8 cellular contexts compared by ENCODE assay signal in the genomic region with DNA sequence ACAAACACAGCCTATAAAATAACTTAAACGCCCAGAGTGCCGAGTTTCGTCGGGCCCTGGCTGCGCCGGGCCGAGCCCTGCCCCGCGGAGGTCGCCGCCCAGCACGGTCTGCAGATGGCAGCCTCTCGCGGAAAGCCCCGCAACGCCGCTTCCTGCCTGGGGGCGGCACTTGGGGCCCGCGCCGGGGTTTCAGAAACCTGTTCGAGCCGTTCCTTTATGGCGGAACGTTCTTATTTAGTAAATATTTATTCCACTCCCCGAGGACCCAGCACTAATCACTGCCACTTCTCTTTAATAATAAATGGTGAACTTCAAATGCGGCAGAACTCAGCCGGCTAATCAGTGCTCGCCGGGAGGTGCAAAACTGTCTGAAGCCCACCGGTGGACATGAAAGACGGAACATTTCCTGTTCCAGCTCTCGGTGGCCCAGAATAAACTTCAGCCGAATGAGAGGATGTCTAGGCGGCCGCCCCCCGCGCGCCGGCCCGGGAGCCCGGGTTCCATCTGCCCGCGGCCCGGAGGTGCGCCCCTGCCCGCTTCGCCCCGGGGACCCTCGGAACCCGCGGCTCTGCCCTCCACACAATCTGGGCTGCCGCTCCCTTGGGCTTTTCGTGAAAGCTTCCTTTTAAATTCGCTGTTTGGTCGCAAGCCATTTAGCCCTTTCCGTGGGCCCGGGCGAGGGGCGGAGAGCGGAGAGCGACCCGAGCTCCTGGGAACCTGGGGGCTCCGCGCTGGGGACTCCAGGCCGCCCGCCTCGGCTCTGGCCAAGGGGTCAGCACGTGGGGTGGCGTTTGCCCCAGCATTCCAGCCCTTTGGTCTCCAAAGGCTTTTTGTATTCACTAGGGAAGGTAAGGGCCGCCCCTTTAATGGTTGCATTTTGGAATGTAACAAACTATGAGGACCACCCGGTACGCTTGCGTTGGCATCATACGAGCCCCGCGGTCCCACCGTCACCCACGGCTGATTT.
DNase-seq lines count a peak whose midpoint lies in the region; ATAC-seq and TF ChIP-seq lines count a peak whose summit lies in the region.

No MANE protein-coding gene starts in this region.

- H3K27ac ChIP-seq in dorsolateral prefrontal cortex (peak overlapping the region; percentile 12 to 86 (median 75)), lung (ENCODE audit: low read depth in 1 of 2, low read length in 1 of 2) (no peak overlapping the region)

- H3K4me3 Mint-ChIP-seq in activated CD4-positive, alpha-beta T cell treated with anti-CD3 and anti-CD28 coated beads, Interleukin-2, amount 10 ng/mL, durations not matched to agents 24 days and 14 days: peak overlapping the region; percentile 58

- DNase-seq in NCI-H1694 (lab: John Stamatoyannopoulos, UW) (peak; percentile 7), NCI-H1694 treated with DMSO at 0.1 percent for 48 hours (lab: John Stamatoyannopoulos, UW) (no peak), NCI-H1930 (lab: John Stamatoyannopoulos, UW) (peak; percentile 28 to 38), dorsolateral prefrontal cortex (peak in 9 of 10 donors; percentile 15 to 75 (median 45)), lung (ENCODE audit: low spot score) (no peak)
- peak; percentile 89 for DNase-seq in activated CD4-positive, alpha-beta T cell treated with anti-CD3 and anti-CD28 coated beads, Interleukin-2, amount 10 ng/mL, durations not matched to agents 24 days and 14 days
- peak; percentile 28 to 60 for DNase-seq in stimulated activated CD8-positive, alpha-beta memory T cell treated with anti-CD3 and anti-CD28 coated beads, Interleukin-15, amount 100 ng/mL, for 48 hours (ENCODE audit: low read depth in 2 of 2)

- peaks cover 47% of the 10 kb centered on the region for H3K27me3 Mint-ChIP-seq in activated CD4-positive, alpha-beta T cell treated with anti-CD3 and anti-CD28 coated beads, Interleukin-2, amount 10 ng/mL, durations not matched to agents 24 days and 14 days

- peaks cover 0 to 2% of the 10 kb centered on the region in 2 donors for H3K9me3 ChIP-seq in lung (ENCODE audit: control insufficient read depth in 2 of 2, insufficient read depth in 1 of 2, low read length in 1 of 2)

- peaks cover 0 to 27% (median 2%) of the 10 kb centered on the region in 45 donors for H3K27me3 ChIP-seq in dorsolateral prefrontal cortex
- H3K27me3 ChIP-seq in lung (ENCODE audit: control insufficient read depth, insufficient read depth): no peaks in the 10 kb centered on the region

- intact Hi-C loops in activated CD4-positive, alpha-beta T cell treated with anti-CD3 and anti-CD28 coated beads, Interleukin-2, amount 10 ng/mL, durations not matched to agents 24 days and 14 days (cut with micrococcal nuclease): loop anchor here (1.0 to 10.0 kb wide), 4 partner anchors 438 to 1356 kb away; no protein-coding TSS in a partner anchor
- intact Hi-C loops in dorsolateral prefrontal cortex (cut with DNase I): loop anchor here (2.0 to 10.0 kb wide), 8 partner anchors 64 to 1878 kb away; a partner anchor contains a TSS

- WGBS in lung, 2 donors: 1% methylated on average over 79 of the region's 79 CpGs

- no peaks in the 10 kb centered on the region for H3K9me3 Mint-ChIP-seq in activated CD4-positive, alpha-beta T cell treated with anti-CD3 and anti-CD28 coated beads, Interleukin-2, amount 10 ng/mL, durations not matched to agents 24 days and 14 days

- peak; percentile 93 for ATAC-seq in HG02642 (IDR thresholded peaks at IDR 0.05; ENCODE audit: poor library complexity, unreplicated experiment)
- peak; percentile 62 for ATAC-seq in lung (ENCODE audit: insufficient read depth, low FRiP score)

- H3K4me1 Mint-ChIP-seq in activated CD4-positive, alpha-beta T cell treated with anti-CD3 and anti-CD28 coated beads, Interleukin-2, amount 10 ng/mL, durations not matched to agents 24 days and 14 days: peaks cover 9% of the 10 kb centered on the region

- H3K36me3 ChIP-seq in lung (ENCODE audit: control insufficient read depth in 2 of 2, insufficient read depth in 2 of 2, low read length in 2 of 2): no peaks in the 10 kb centered on the region

- no peak overlapping the region for H3K27ac Mint-ChIP-seq in activated CD4-positive, alpha-beta T cell treated with anti-CD3 and anti-CD28 coated beads, Interleukin-2, amount 10 ng/mL, durations not matched to agents 24 days and 14 days

- H3K4me3 ChIP-seq in dorsolateral prefrontal cortex (peak overlapping the region; percentile 37 to 84 (median 72)), lung (peak overlapping the region; percentile 47)

- H3K36me3 Mint-ChIP-seq in activated CD4-positive, alpha-beta T cell treated with anti-CD3 and anti-CD28 coated beads, Interleukin-2, amount 10 ng/mL, durations not matched to agents 24 days and 14 days (ENCODE audit: low read depth): no peaks in the 10 kb centered on the region

- H3K4me1 ChIP-seq in lung (ENCODE audit: control insufficient read depth in 2 of 2, insufficient read depth in 2 of 2, low read length in 2 of 2): peaks cover 0 to 5% of the 10 kb centered on the region in 2 donors

- TF ChIP-seq CTCF in dorsolateral prefrontal cortex (IDR thresholded peaks at IDR 0.05 in 54 of 56, conservative IDR thresholded peaks at IDR 0.05 in 2 of 56; ENCODE audit: low read depth in 1 of 56, partially characterized antibody in 56 of 56) (peak in 48 of 56 donors; percentile 22 to 68 (median 46)), lung (IDR thresholded peaks at IDR 0.05; ENCODE audit: control extremely low read depth, extremely low read depth) (no peak)

Comparison
In these comparisons a context has a peak if more than half of its experiments do, and no peak if none do; other contexts are left out.
1. DNase-seq: peak in NCI-H1694 (single experiment), NCI-H1930 (2 of 2), activated CD4-positive, alpha-beta T cell treated with anti-CD3 and anti-CD28 coated beads, Interleukin-2, amount 10 ng/mL, durations not matched to agents 24 days and 14 days (single experiment), dorsolateral prefrontal cortex (9 of 10) and stimulated activated CD8-positive, alpha-beta memory T cell treated with anti-CD3 and anti-CD28 coated beads, Interleukin-15, amount 100 ng/mL, for 48 hours (2 of 2); none in NCI-H1694 treated with DMSO at 0.1 percent for 48 hours (single experiment) and lung (single experiment).
2. H3K27ac ChIP-seq: peak in dorsolateral prefrontal cortex (59 of 59); none in lung (0 of 2).